8 cellular contexts compared by ENCODE assay signal in the genomic region with DNA sequence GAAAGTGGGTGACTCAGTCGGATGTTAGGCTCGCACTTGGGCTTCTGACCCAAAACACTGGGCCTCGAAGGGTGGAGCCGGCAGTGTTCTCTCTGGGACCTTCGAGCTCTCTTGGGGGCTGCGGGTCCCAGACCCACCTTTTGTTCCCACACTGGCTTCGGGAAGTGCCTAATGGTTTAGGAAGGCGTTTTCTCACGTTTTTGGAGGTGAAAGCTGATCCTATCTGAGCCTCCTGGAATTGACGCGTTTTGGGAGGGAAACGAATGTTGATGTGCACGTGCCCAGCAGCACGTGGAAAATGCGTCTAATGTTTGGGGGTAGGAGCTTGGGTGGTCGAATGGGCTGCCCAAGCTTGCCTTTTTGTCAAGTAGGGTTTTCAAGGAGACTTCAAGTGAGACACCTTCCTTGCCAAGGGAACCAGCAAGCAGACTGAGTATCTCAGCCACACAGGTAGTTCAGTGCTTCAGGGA. TPM values are rescaled to one million over a fixed set of nuclear protein-coding genes. Genes with fewer than 3 reads are reported as not detected.
DNase-seq lines count a peak whose midpoint lies in the region; ATAC-seq and TF ChIP-seq lines count a peak whose summit lies in the region.

No MANE protein-coding gene starts in this region.

- no peak for DNase-seq in T-helper 1 cell
- DNase-seq in SK-MEL-5 (ENCODE audit: low read depth, low spot score) = peak; percentile 40
- DNase-seq in fibroblast of the aortic adventitia (ENCODE audit: low read depth) = peak; percentile 81
- DNase-seq in renal cortical epithelial cell (ENCODE audit: low read depth) = peak; percentile 71
- no peak for DNase-seq in hippocampal formation (lab: John Stamatoyannopoulos, UW)
- DNase-seq in NCI-H1417 (lab: John Stamatoyannopoulos, UW) = no peak

- H3K27ac Mint-ChIP-seq in T-helper 1 cell treated with Interleukin-12 subunit alpha and Interleukin-12 subunit beta and Interleukin-4 antibody, amounts not matched to agents 30 μg/mL and 1 μg/mL, for 36 hours = peak overlapping the region; percentile 70

- ATAC-seq in HG03460 (IDR thresholded peaks at IDR 0.05; ENCODE audit: unreplicated experiment) = no peak

- peaks cover 31% of the 10 kb centered on the region for H3K36me3 Mint-ChIP-seq in T-helper 1 cell treated with Interleukin-12 subunit alpha and Interleukin-12 subunit beta and Interleukin-4 antibody, amounts not matched to agents 30 μg/mL and 1 μg/mL, for 36 hours (ENCODE audit: low read depth)

- H3K4me3 Mint-ChIP-seq in T-helper 1 cell treated with Interleukin-12 subunit alpha and Interleukin-12 subunit beta and Interleukin-4 antibody, amounts not matched to agents 30 μg/mL and 1 μg/mL, for 36 hours = peak overlapping the region; percentile 85

- in situ Hi-C loops in SK-MEL-5 (cut with HindIII; ENCODE audit: low pct_unique_long_range_greater_than_20kb, low sequenced_read_pairs) = no loop called here

- peak overlapping the region; percentile 85 for H3K4me3 ChIP-seq in fibroblast of the aortic adventitia (ENCODE audit: low read depth, low read length)

- no peaks in the 10 kb centered on the region for H3K9me3 Mint-ChIP-seq in T-helper 1 cell treated with Interleukin-12 subunit alpha and Interleukin-12 subunit beta and Interleukin-4 antibody, amounts not matched to agents 30 μg/mL and 1 μg/mL, for 36 hours

- H3K4me1 Mint-ChIP-seq in T-helper 1 cell treated with Interleukin-12 subunit alpha and Interleukin-12 subunit beta and Interleukin-4 antibody, amounts not matched to agents 30 μg/mL and 1 μg/mL, for 36 hours (ENCODE audit: low read depth) = peaks cover 21% of the 10 kb centered on the region

- no peaks in the 10 kb centered on the region for H3K27me3 Mint-ChIP-seq in T-helper 1 cell treated with Interleukin-12 subunit alpha and Interleukin-12 subunit beta and Interleukin-4 antibody, amounts not matched to agents 30 μg/mL and 1 μg/mL, for 36 hours (ENCODE audit: low read depth)

- no peak for TF ChIP-seq CTCF in fibroblast of the aortic adventitia (IDR thresholded peaks at IDR 0.05; ENCODE audit: insufficient read depth, low read length)

RNA-seq across cellular contexts. Expression of a gene that starts 0.7 kb away (rescaled TPM):
- total RNA-seq in SK-MEL-5 (2014; rRNA removed; shearing (Covaris generic)) = 155 and 174 TPM in 2 replicates
- 263 and 284 TPM in 2 replicates for polyA plus RNA-seq in SK-MEL-5 (2015; cell fraction: cytosol; rRNA removed)
- 901 and 911 TPM in 2 replicates for polyA plus RNA-seq in SK-MEL-5 (2015; cell fraction: nucleus; rRNA removed)
- total RNA-seq in fibroblast of the aortic adventitia (ENCODE audit: low replicate concordance) (89.0 and 94.7 TPM in 2 replicates), renal cortical epithelial cell (104 and 110 TPM in 2 replicates)

RNA-seq across cellular contexts. Expression of a gene that starts 0.9 kb away (rescaled TPM):
- total RNA-seq in SK-MEL-5 (2014; rRNA removed; shearing (Covaris generic)) = 46.1 and 52.5 TPM in 2 replicates
- 53.0 and 62.0 TPM in 2 replicates for polyA plus RNA-seq in SK-MEL-5 (2015; cell fraction: cytosol; rRNA removed)
- polyA plus RNA-seq in SK-MEL-5 (2015; cell fraction: nucleus; rRNA removed) = 76.9 and 79.9 TPM in 2 replicates
- 21.3 and 26.4 TPM in 2 replicates for total RNA-seq in fibroblast of the aortic adventitia (ENCODE audit: low replicate concordance)
- total RNA-seq in renal cortical epithelial cell = 21.7 and 44.1 TPM in 2 replicates

RNA-seq across cellular contexts. Expression of a gene that starts 17.9 kb away (rescaled TPM):
- total RNA-seq in SK-MEL-5 (2014; rRNA removed; shearing (Covaris generic)) = 52.0 and 56.8 TPM in 2 replicates
- 55.8 and 57.3 TPM in 2 replicates for polyA plus RNA-seq in SK-MEL-5 (2015; cell fraction: cytosol; rRNA removed)
- polyA plus RNA-seq in SK-MEL-5 (2015; cell fraction: nucleus; rRNA removed) = 40.3 and 45.4 TPM in 2 replicates
- total RNA-seq in fibroblast of the aortic adventitia (ENCODE audit: low replicate concordance) (7.0 and 12.0 TPM in 2 replicates), renal cortical epithelial cell (9.0 and 11.9 TPM in 2 replicates)

RNA-seq across cellular contexts. Expression of a gene that starts 18.1 kb away (rescaled TPM):
- 96.8 and 106 TPM in 2 replicates for total RNA-seq in SK-MEL-5 (2014; rRNA removed; shearing (Covaris generic))
- 175 and 176 TPM in 2 replicates for polyA plus RNA-seq in SK-MEL-5 (2015; cell fraction: cytosol; rRNA removed)
- polyA plus RNA-seq in SK-MEL-5 (2015; cell fraction: nucleus; rRNA removed) = 536 and 646 TPM in 2 replicates
- total RNA-seq in fibroblast of the aortic adventitia (ENCODE audit: low replicate concordance) = 20.7 and 22.2 TPM in 2 replicates
- 22.6 and 34.6 TPM in 2 replicates for total RNA-seq in renal cortical epithelial cell

RNA-seq across cellular contexts. Expression of a gene that starts 18.7 kb away (rescaled TPM):
- 24.9 and 29.5 TPM in 2 replicates for total RNA-seq in SK-MEL-5 (2014; rRNA removed; shearing (Covaris generic))
- 601 and 776 TPM in 2 replicates for polyA plus RNA-seq in SK-MEL-5 (2015; cell fraction: cytosol; rRNA removed)
- polyA plus RNA-seq in SK-MEL-5 (2015; cell fraction: nucleus; rRNA removed) = 72.9 and 78.0 TPM in 2 replicates
- total RNA-seq in fibroblast of the aortic adventitia (ENCODE audit: low replicate concordance) (19.2 and 23.7 TPM in 2 replicates), renal cortical epithelial cell (8.9 and 10.4 TPM in 2 replicates)

Comparison
In these comparisons a context has a peak if more than half of its experiments do, and no peak if none do; other contexts are left out.
1. DNase-seq: peak in SK-MEL-5 (single experiment), fibroblast of the aortic adventitia (single experiment) and renal cortical epithelial cell (single experiment); none in T-helper 1 cell (0 of 5), hippocampal formation (0 of 2) and NCI-H1417 (0 of 3).